22 cellular contexts compared by ENCODE assay signal in genomic region chr17:34153988-34154387, GRCh38.
"Had no signal": no experiment of that assay in that cellular context is flagged by ENCODE, and none has a peak within 500 bp of the region (broad histone marks: within the 10 kb centered on the region; RNA-seq: fewer than 3 reads in every experiment).

No MANE protein-coding gene starts in this region.

- H3K27ac ChIP-seq: breast epithelium had no signal

- H3K4me3 ChIP-seq: breast epithelium had no signal

- H3K4me3 Mint-ChIP-seq: activated CD4-positive, alpha-beta memory T cell treated with anti-CD3 and anti-CD28 coated beads for 36 hours; activated CD4-positive, alpha-beta T cell treated with anti-CD3 and anti-CD28 coated beads, Interleukin-2, amount 10 ng/mL, durations not matched to agents 7 days and 5 days; activated naive CD4-positive, alpha-beta T cell treated with anti-CD3 and anti-CD28 coated beads for 36 hours; activated naive CD8-positive, alpha-beta T cell; activated T-helper 17 cell treated with anti-CD3 and anti-CD28 coated beads, Interleukin-2, amount 50 U/mL, for 72 hours; T-cell had no signal

- H3K27ac Mint-ChIP-seq: activated CD4-positive, alpha-beta memory T cell treated with anti-CD3 and anti-CD28 coated beads for 36 hours; activated CD4-positive, alpha-beta T cell treated with anti-CD3 and anti-CD28 coated beads, Interleukin-2, amount 10 ng/mL, durations not matched to agents 7 days and 5 days; activated naive CD4-positive, alpha-beta T cell treated with anti-CD3 and anti-CD28 coated beads for 36 hours; activated naive CD8-positive, alpha-beta T cell; activated T-helper 17 cell treated with anti-CD3 and anti-CD28 coated beads, Interleukin-2, amount 50 U/mL, for 72 hours; T-cell had no signal

- H3K36me3 ChIP-seq: breast epithelium had no signal

- H3K36me3 Mint-ChIP-seq: activated CD4-positive, alpha-beta memory T cell treated with anti-CD3 and anti-CD28 coated beads for 36 hours; activated naive CD8-positive, alpha-beta T cell; T-cell had no signal

- H3K4me1 ChIP-seq: breast epithelium had no signal

- DNase-seq: activated CD4-positive, alpha-beta memory T cell treated with anti-CD3 and anti-CD28 coated beads for 36 hours; activated CD4-positive, alpha-beta T cell treated with anti-CD3 and anti-CD28 coated beads, Interleukin-2, amount 10 ng/mL, durations not matched to agents 7 days and 5 days; activated CD4-positive, CD25-positive, alpha-beta regulatory T cell; activated CD8-positive, alpha-beta memory T cell treated with anti-CD3 and anti-CD28 coated beads for 24 hours; activated gamma-delta T cell; activated naive CD4-positive, alpha-beta T cell treated with anti-CD3 and anti-CD28 coated beads for 36 hours; activated T-cell treated with anti-CD3 and anti-CD28 coated beads, Interleukin-2, amount 50 U/mL, for 48 hours; Kasumi-1; KBM-7; NCI-H1105 treated with DMSO at 0.1 percent for 48 hours; NCI-H146; NCI-H187 treated with DMSO at 0.1 percent for 48 hours; NCI-H2107; NCI-H526; NCI-H82; SIG-M5; T-cell; T-helper 2 cell; T1000 had no signal

- H3K4me1 Mint-ChIP-seq: activated T-helper 17 cell treated with anti-CD3 and anti-CD28 coated beads, Interleukin-2, amount 50 U/mL, for 72 hours had no signal

- H3K9me3 Mint-ChIP-seq: activated CD4-positive, alpha-beta memory T cell treated with anti-CD3 and anti-CD28 coated beads for 36 hours; activated naive CD4-positive, alpha-beta T cell treated with anti-CD3 and anti-CD28 coated beads for 36 hours; activated T-helper 17 cell treated with anti-CD3 and anti-CD28 coated beads, Interleukin-2, amount 50 U/mL, for 72 hours; T-cell had no signal
